ENCODE assay signal across 8 cellular contexts in the genomic region with DNA sequence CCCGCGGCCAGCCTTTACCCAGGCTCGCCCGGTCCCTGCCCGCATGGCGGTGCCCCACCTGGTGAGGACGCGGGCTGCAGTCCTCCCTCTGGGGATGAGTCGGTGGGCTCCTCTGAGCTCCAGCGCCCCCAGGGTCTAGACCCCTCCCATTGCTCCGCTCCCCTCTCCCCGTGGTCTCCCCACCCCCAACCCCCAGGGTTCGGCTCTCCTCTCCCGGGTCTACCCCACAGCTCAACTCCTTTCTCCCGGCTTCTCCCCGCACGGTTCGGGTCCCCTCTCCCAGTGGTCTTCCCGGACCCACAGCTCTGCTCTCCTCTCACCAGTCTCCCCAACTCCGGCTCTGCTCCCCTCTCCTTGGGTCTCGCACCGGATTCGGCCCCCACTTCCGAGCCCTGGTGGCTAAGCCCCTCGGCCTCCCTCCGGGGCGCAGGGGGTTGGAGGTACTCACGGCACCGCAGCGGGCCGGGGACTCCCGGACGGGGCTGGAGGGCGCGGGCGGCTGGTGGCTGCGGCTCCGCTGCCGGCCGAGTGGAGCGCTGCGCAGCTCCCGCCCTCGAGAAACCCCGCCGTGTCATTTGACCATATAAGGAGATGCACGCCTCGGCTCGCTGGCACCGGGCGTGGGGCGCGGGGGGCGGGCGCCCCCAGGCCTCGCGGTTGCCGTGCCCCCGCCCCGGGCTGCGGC. TPM values are rescaled to one million over a fixed set of nuclear protein-coding genes. Genes with fewer than 3 reads are reported as not detected.
A peak's percentile ranks its signal among the peaks of the same experiment; 100 is the strongest.
DNase-seq lines count a peak whose midpoint lies in the region; ATAC-seq, FAIRE-seq and TF ChIP-seq lines count a peak whose summit lies in the region.

A gene with protein sequence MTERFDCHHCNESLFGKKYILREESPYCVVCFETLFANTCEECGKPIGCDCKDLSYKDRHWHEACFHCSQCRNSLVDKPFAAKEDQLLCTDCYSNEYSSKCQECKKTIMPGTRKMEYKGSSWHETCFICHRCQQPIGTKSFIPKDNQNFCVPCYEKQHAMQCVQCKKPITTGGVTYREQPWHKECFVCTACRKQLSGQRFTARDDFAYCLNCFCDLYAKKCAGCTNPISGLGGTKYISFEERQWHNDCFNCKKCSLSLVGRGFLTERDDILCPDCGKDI (minus strand): TSS at position 530 of the 685 bp plus-strand sequence. CDS start 12,535 bp downstream, outside the sequence.

- peak; percentile 53 for TF ChIP-seq POLR2A in testis (IDR thresholded peaks at IDR 0.05)

- H3K27ac ChIP-seq in testis, result peak within 1 kb of the TSS; percentile 85 to 94

- intact Hi-C loops in testis (cut with DNase I; ENCODE audit: low total_unique reads), result no loop called here

- ATAC-seq in GM21360 (IDR thresholded peaks at IDR 0.05; ENCODE audit: unreplicated experiment) (peak; percentile 99), omental fat pad (ENCODE audit: low FRiP score) (peak; percentile 91)

- DNase-seq in DMS 273 (lab: John Stamatoyannopoulos, UW; ENCODE audit: unreplicated experiment) (peak; percentile 93), HT1080 (ENCODE audit: low read depth) (peak; percentile 79), SHP77 treated with DMSO at 0.1 percent for 48 hours (lab: John Stamatoyannopoulos, UW) (peak; percentile 40), frontal cortex (ENCODE audit: low spot score in 2 of 2) (peak; percentile 70 to 81), omental fat pad (ENCODE audit: low spot score) (no peak), testis (peak; percentile 84)
- DNase-seq in activated gamma-delta T cell treated with anti-CD3 and anti-CD28 coated beads, Interleukin-2, amount 50 U/mL, for 16 hours (ENCODE audit: low read depth), result peak; percentile 45

- TF ChIP-seq CTCF in omental fat pad (IDR thresholded peaks at IDR 0.05) (no peak), testis (IDR thresholded peaks at IDR 0.05) (peak; percentile 43 to 57 (median 50))

- H3K4me3 ChIP-seq in testis, result peak within 1 kb of the TSS; percentile 88 to 93

- H3K27me3 ChIP-seq in testis, result no peaks in the 10 kb centered on the region

- WGBS in testis, 2 donors, result 0 to 1% methylated on average over 22 to 29 of the region's 61 CpGs

- no peaks in the 10 kb centered on the region for H3K36me3 ChIP-seq in testis (ENCODE audit: low read depth, missing control alignments)

- H3K4me1 ChIP-seq in testis, result no peaks in the 10 kb centered on the region

- FAIRE-seq in frontal cortex (lab: Jason Lieb, UNC), result no peak

- H3K9me3 ChIP-seq in testis, result no peaks in the 10 kb centered on the region

RNA-seq across cellular contexts. Expression of the gene that starts here (rescaled TPM):
- total RNA-seq in HT1080 (2014; rRNA removed; shearing (Covaris generic)), result 155 and 198 TPM in 2 replicates
- 439 and 452 TPM in 2 replicates for polyA plus RNA-seq in HT1080 (2015; cell fraction: cytosol; rRNA removed)
- polyA plus RNA-seq in HT1080 (2015; cell fraction: nucleus; rRNA removed), result 239 and 277 TPM in 2 replicates
- total RNA-seq in frontal cortex (2.4 TPM), omental fat pad (10 to 100 TPM; 23.3 to 88.3 (median 33.6) TPM), testis (100 to 1,000 TPM in 1 of 2 donors, 10 to 100 TPM in 1; 76.9 to 154 TPM)
- 99.3 TPM for polyA plus RNA-seq in testis (ENCODE audit: insufficient read depth, low read depth, low replicate concordance)

Comparison
In these comparisons a context has a peak if more than half of its experiments do, and no peak if none do; other contexts are left out.
1. CTCF ChIP-seq: peak in testis (3 of 3); none in omental fat pad (0 of 3).